ENCODE assay signal across 1 cellular context in genomic region chr11:107799245-107799859, GRCh38.
TF ChIP-seq lines count a peak whose summit lies in the region.

No MANE protein-coding gene starts in this region.

TF ChIP-seq in A549, 52 proteins besides CTCF, POLR2A, EP300 and RAD21 (continued from another document):
- no peak for TF ChIP-seq ESRRA (IDR thresholded peaks at IDR 0.05; ENCODE audit: borderline replicate concordance, low read length)
- TF ChIP-seq REST (IDR thresholded peaks at IDR 0.05): no peak
- TF ChIP-seq SREBF2 (IDR thresholded peaks at IDR 0.05): no peak
- TF ChIP-seq MYC (IDR thresholded peaks at IDR 0.05; ENCODE audit: borderline replicate concordance, low read length): no peak
